ENCODE assay signal across 1 cellular context in genomic region chr10:78575400-78575799, GRCh38.
TF ChIP-seq lines count a peak whose summit lies in the region.

No MANE protein-coding gene starts in this region.

TF ChIP-seq in endothelial cell of umbilical vein, 7 proteins besides CTCF, POLR2A, EP300 and RAD21 (continued from another document):
- no peak for TF ChIP-seq FOS (IDR thresholded peaks at IDR 0.05; ENCODE audit: borderline replicate concordance, insufficient read depth, low read length)
